ENCODE assay signal across 8 cellular contexts in the genomic region with DNA sequence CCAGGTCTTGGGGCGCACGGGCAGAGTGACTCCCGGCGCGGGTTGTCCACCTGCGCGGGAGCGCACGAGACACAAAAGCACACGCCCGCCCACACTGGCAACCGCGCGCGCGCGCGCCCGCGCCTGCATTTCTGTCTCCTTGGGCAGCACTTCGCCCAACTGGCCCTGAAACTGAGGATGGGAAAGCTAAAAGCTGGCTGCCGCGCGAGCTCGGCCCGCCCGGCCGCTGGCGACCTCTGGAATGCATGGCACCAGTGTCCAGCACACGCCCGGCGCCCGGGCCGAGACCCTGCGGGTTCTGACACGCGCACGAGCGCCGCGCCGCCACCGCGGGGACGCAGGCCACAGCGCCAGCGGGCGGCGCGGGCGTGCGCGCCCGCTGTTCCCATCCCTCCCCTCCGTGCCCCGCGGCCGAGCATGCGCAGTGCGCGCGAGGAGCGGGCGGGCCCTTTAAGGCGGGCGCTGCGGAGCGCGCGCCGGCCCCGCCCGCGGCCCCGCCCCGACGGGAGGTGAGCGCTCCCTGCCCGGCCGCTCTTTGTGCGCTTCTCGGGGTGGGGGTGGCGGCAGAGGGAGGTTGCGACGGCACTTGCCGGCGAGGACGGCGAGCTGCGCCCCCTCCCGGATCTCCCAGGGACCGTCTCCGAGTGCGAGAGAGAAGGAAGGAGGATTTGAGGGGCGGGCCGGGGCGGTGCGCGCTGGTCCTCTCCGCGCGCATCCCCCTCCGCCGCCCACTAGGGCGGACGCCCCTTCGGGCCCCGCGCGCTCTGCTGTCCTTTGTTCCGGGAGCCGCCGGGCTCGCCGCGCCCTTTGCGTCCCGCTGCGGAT. TPM values are rescaled to one million over a fixed set of nuclear protein-coding genes. Genes with fewer than 3 reads are reported as not detected.
DNase-seq lines count a peak whose midpoint lies in the region; ATAC-seq, FAIRE-seq and TF ChIP-seq lines count a peak whose summit lies in the region.

No MANE protein-coding gene starts in this region.

- no peaks in the 10 kb centered on the region for H3K9me3 Mint-ChIP-seq in Caco-2 (ENCODE audit: unreplicated experiment)

- no peak overlapping the region for H3K27ac Mint-ChIP-seq in Caco-2 (ENCODE audit: unreplicated experiment)

- DNase-seq in Caco-2 (peak; percentile 77 to 87), HTR-8/SVneo (ENCODE audit: insufficient read length, low spot score) (peak; percentile 89), NT2/D1 (ENCODE audit: low read depth, low spot score) (peak; percentile 95), activated T-cell treated with anti-CD3 and anti-CD28 coated beads for 1 hour (ENCODE audit: low read depth) (peak; percentile 82), epithelial cell of prostate (ENCODE audit: low read depth, low spot score) (peak; percentile 48)
- peak; percentile 83 for DNase-seq in stimulated activated CD8-positive, alpha-beta memory T cell treated with anti-CD3 and anti-CD28 coated beads, Interleukin-4, amount 100 ng/mL, for 24 hours (ENCODE audit: low read depth)

- FAIRE-seq in HTR-8/SVneo (lab: Jason Lieb, UNC): peak; percentile 92

- peaks cover 3% of the 10 kb centered on the region; the same call in 1 of the 2 replicates for H3K4me1 ChIP-seq in Caco-2
- H3K4me1 ChIP-seq in NT2/D1 (ENCODE audit: insufficient read depth, insufficient read length): peaks cover 8% of the 10 kb centered on the region
- peaks cover 8 to 18% of the 10 kb centered on the region in 2 donors for H3K4me1 ChIP-seq in mucosa of rectum (ENCODE audit: control insufficient read depth in 2 of 2, insufficient read depth in 2 of 2, low read length in 2 of 2)

- no peaks in the 10 kb centered on the region for H3K4me1 Mint-ChIP-seq in Caco-2 (ENCODE audit: low read depth, unreplicated experiment)

- TF ChIP-seq CTCF in Caco-2 (IDR thresholded peaks at IDR 0.05; ENCODE audit: insufficient read depth in 1 of 2, low read depth in 1 of 2, low read length in 1 of 2, severe bottlenecking in 1 of 2, unreplicated experiment in 1 of 2): peak; percentile 43 to 55

- peak overlapping the region; percentile 13 for H3K27ac ChIP-seq in epithelial cell of prostate
- H3K27ac ChIP-seq in mucosa of rectum (ENCODE audit: low read depth in 2 of 2, low read length in 2 of 2): peak overlapping the region; percentile 86 to 92

- CTCF ChIA-PET in Caco-2 (lab: Charles Lee): interaction anchor here (0.5 kb wide), 1 partner anchor 703 kb away, joined by 3 read pairs; no protein-coding TSS in a partner anchor

- H3K9ac ChIP-seq in NT2/D1 (ENCODE audit: insufficient read length, low read depth): peak overlapping the region; percentile 88
- H3K9ac ChIP-seq in mucosa of rectum (ENCODE audit: low read depth in 1 of 2, low read length in 2 of 2): peak overlapping the region; percentile 64 to 65

- peak overlapping the region; percentile 78 for H3K4me3 Mint-ChIP-seq in Caco-2 (ENCODE audit: unreplicated experiment)

- H3K36me3 ChIP-seq in Caco-2 (ENCODE audit: control insufficient read depth, insufficient read depth, low read length) (no peaks in the 10 kb centered on the region), NT2/D1 (ENCODE audit: insufficient read depth, insufficient read length, low read length) (peaks cover 23% of the 10 kb centered on the region), mucosa of rectum (ENCODE audit: control insufficient read depth in 2 of 2, insufficient read depth in 2 of 2, low read length in 2 of 2) (no peaks in the 10 kb centered on the region)

- BruUV-seq in Caco-2 (replicated peaks; lab: Mats Ljungman, UMichigan): no TSS peak

- intact Hi-C loops in Caco-2 (cut with micrococcal nuclease; ENCODE audit: unreplicated experiment): no loop called here

- H3K9me3 ChIP-seq in Caco-2 (no peaks in the 10 kb centered on the region), NT2/D1 (ENCODE audit: insufficient read depth, low read length) (no peaks in the 10 kb centered on the region), mucosa of rectum (ENCODE audit: control insufficient read depth in 2 of 2, low read length in 2 of 2) (no peaks in the 10 kb centered on the region)

- peaks cover 19% of the 10 kb centered on the region for H3K27me3 Mint-ChIP-seq in Caco-2 (ENCODE audit: insufficient read depth, unreplicated experiment)

- H3K27me3 ChIP-seq in Caco-2 (replicated peaks; ENCODE audit: control insufficient read depth, insufficient read depth, low read length): no peaks in the 10 kb centered on the region
- H3K27me3 ChIP-seq in NT2/D1 (ENCODE audit: insufficient read depth, insufficient read length): peaks cover 15% of the 10 kb centered on the region
- peaks cover 17 to 24% of the 10 kb centered on the region in 2 donors for H3K27me3 ChIP-seq in mucosa of rectum (ENCODE audit: control insufficient read depth in 2 of 2, insufficient read depth in 2 of 2, low read length in 2 of 2)

- H3K4me3 ChIP-seq in Caco-2 (ENCODE audit: low read depth, low read length): peak overlapping the region; percentile 75
- peak overlapping the region; percentile 81 for H3K4me3 ChIP-seq in NT2/D1 (ENCODE audit: insufficient read length, low read depth)
- H3K4me3 ChIP-seq in mucosa of rectum (ENCODE audit: low read length in 2 of 2): peak overlapping the region; percentile 84 to 100

- peak; percentile 62 for ATAC-seq in GM21367 (IDR thresholded peaks at IDR 0.05; ENCODE audit: unreplicated experiment)

- POLR2A ChIA-PET in Caco-2 (lab: Charles Lee): no interaction called here

- peaks cover 13% of the 10 kb centered on the region for H3K36me3 Mint-ChIP-seq in Caco-2 (ENCODE audit: insufficient read depth, unreplicated experiment)

RNA-seq across cellular contexts. Expression of gene MEX3B, which starts 1.1 kb away (rescaled TPM):
- total RNA-seq in Caco-2 (2022): 0.28 and 0.34 TPM in 2 replicates

Comparison
In these comparisons a context has a peak if more than half of its experiments do, and no peak if none do; other contexts are left out.
1. Peak in every context shown above with its lines: DNase-seq, ATAC-seq, H3K4me3 ChIP-seq and H3K27ac ChIP-seq.